In genomic region chr6:36752886-36753506, GRCh38 we compare ENCODE assay signal across 11 cellular contexts. TPM values are rescaled to one million over a fixed set of nuclear protein-coding genes. Genes with fewer than 3 reads are reported as not detected.
DNase-seq lines count a peak whose midpoint lies in the region; ATAC-seq and TF ChIP-seq lines count a peak whose summit lies in the region.
"Had no signal": no experiment of that assay in that cellular context is flagged by ENCODE, and none has a peak within 500 bp of the region (broad histone marks: within the 10 kb centered on the region; RNA-seq: fewer than 3 reads in every experiment).

No MANE protein-coding gene starts in this region.

- no peaks in the 10 kb centered on the region for H3K27me3 Mint-ChIP-seq in activated naive CD8-positive, alpha-beta T cell treated with anti-CD3 and anti-CD28 coated beads, Interleukin-2, amount 50 U/mL, for 24 hours
- H3K27me3 Mint-ChIP-seq in stimulated activated naive CD8-positive, alpha-beta T cell treated with anti-CD3 and anti-CD28 coated beads, Interleukin-15, amount 100 ng/mL, for 72 hours: no peaks in the 10 kb centered on the region
- no peaks in the 10 kb centered on the region for H3K27me3 Mint-ChIP-seq in chondrocyte (ENCODE audit: low read depth)

- in situ Hi-C loops in ACHN (cut with HindIII; ENCODE audit: low pct_ligation_motif_present, low pct_unique_long_range_greater_than_20kb, low sequenced_read_pairs): no loop called here

- no peak for TF ChIP-seq RAD21 in Ishikawa (IDR thresholded peaks at IDR 0.05; ENCODE audit: low read depth)

- H3K27ac Mint-ChIP-seq in activated naive CD4-positive, alpha-beta T cell treated with anti-CD3 and anti-CD28 coated beads, Interleukin-2, amount 50 U/mL, for 72 hours: peak overlapping the region in 1 of 2 donors; percentile 96
- peak overlapping the region; percentile 47 for H3K27ac Mint-ChIP-seq in activated naive CD8-positive, alpha-beta T cell treated with anti-CD3 and anti-CD28 coated beads, Interleukin-2, amount 50 U/mL, for 24 hours
- peak overlapping the region; percentile 93 to 94 for H3K27ac Mint-ChIP-seq in stimulated activated naive CD8-positive, alpha-beta T cell treated with anti-CD3 and anti-CD28 coated beads, Interleukin-15, amount 100 ng/mL, for 72 hours
- no peak overlapping the region for H3K27ac Mint-ChIP-seq in chondrocyte (ENCODE audit: unreplicated experiment)

- peaks cover 3 to 4% of the 10 kb centered on the region in 2 donors for H3K9me3 Mint-ChIP-seq in activated naive CD4-positive, alpha-beta T cell treated with anti-CD3 and anti-CD28 coated beads, Interleukin-2, amount 50 U/mL, for 72 hours
- peaks cover 4% of the 10 kb centered on the region for H3K9me3 Mint-ChIP-seq in activated naive CD8-positive, alpha-beta T cell treated with anti-CD3 and anti-CD28 coated beads, Interleukin-2, amount 50 U/mL, for 24 hours
- peaks cover 0 to 16% of the 10 kb centered on the region in 2 donors for H3K9me3 Mint-ChIP-seq in stimulated activated naive CD8-positive, alpha-beta T cell treated with anti-CD3 and anti-CD28 coated beads, Interleukin-15, amount 100 ng/mL, for 72 hours
- H3K9me3 Mint-ChIP-seq in chondrocyte (ENCODE audit: low read depth): peaks cover 11% of the 10 kb centered on the region

- peak; percentile 1 to 8 for ATAC-seq in activated naive CD4-positive, alpha-beta T cell treated with anti-CD3 and anti-CD28 coated beads, Interleukin-2, amount 50 U/mL, for 72 hours
- peak; percentile 14 for ATAC-seq in activated naive CD8-positive, alpha-beta T cell treated with anti-CD3 and anti-CD28 coated beads, Interleukin-2, amount 50 U/mL, for 24 hours
- ATAC-seq in stimulated activated naive CD8-positive, alpha-beta T cell treated with anti-CD3 and anti-CD28 coated beads, Interleukin-15, amount 100 ng/mL, for 72 hours: peak; percentile 33
- ATAC-seq: body of pancreas had no signal

- peaks cover 5 to 13% of the 10 kb centered on the region in 2 donors for H3K36me3 Mint-ChIP-seq in activated naive CD4-positive, alpha-beta T cell treated with anti-CD3 and anti-CD28 coated beads, Interleukin-2, amount 50 U/mL, for 72 hours
- peaks cover 1% of the 10 kb centered on the region for H3K36me3 Mint-ChIP-seq in activated naive CD8-positive, alpha-beta T cell treated with anti-CD3 and anti-CD28 coated beads, Interleukin-2, amount 50 U/mL, for 24 hours (ENCODE audit: low read depth)
- H3K36me3 Mint-ChIP-seq in chondrocyte (ENCODE audit: low read depth): no peaks in the 10 kb centered on the region

- TF ChIP-seq CTCF in chondrocyte (IDR thresholded peaks at IDR 0.05): no peak

- no peak overlapping the region for H3K4me3 Mint-ChIP-seq in activated naive CD8-positive, alpha-beta T cell treated with anti-CD3 and anti-CD28 coated beads, Interleukin-2, amount 50 U/mL, for 24 hours
- H3K4me3 Mint-ChIP-seq in stimulated activated naive CD8-positive, alpha-beta T cell treated with anti-CD3 and anti-CD28 coated beads, Interleukin-15, amount 100 ng/mL, for 72 hours: peak overlapping the region; percentile 50 to 61
- no peak overlapping the region for H3K4me3 Mint-ChIP-seq in chondrocyte (ENCODE audit: unreplicated experiment)

- H3K4me1 Mint-ChIP-seq in activated naive CD8-positive, alpha-beta T cell treated with anti-CD3 and anti-CD28 coated beads, Interleukin-2, amount 50 U/mL, for 24 hours: peaks cover 64% of the 10 kb centered on the region
- peaks cover 63% of the 10 kb centered on the region for H3K4me1 Mint-ChIP-seq in stimulated activated naive CD8-positive, alpha-beta T cell treated with anti-CD3 and anti-CD28 coated beads, Interleukin-15, amount 100 ng/mL, for 72 hours
- no peaks in the 10 kb centered on the region for H3K4me1 Mint-ChIP-seq in chondrocyte (ENCODE audit: low read depth)

- TF ChIP-seq EP300 in Ishikawa (IDR thresholded peaks at IDR 0.05; ENCODE audit: borderline replicate concordance): peak; percentile 43; the same call in 1 of the 2 replicates

- DNase-seq in activated naive CD4-positive, alpha-beta T cell treated with anti-CD3 and anti-CD28 coated beads, Interleukin-2, amount 50 U/mL, for 72 hours (ENCODE audit: low spot score in 2 of 2): no peak
- no peak for DNase-seq in activated naive CD4-positive, alpha-beta T cell treated with Interleukin-2 at 50 U/mL for 16 hours
- peak; percentile 22 for DNase-seq in activated naive CD8-positive, alpha-beta T cell treated with anti-CD3 and anti-CD28 coated beads, Interleukin-2, amount 50 U/mL, for 24 hours
- peak in 1 of 2 donors; percentile 20 for DNase-seq in stimulated activated naive CD8-positive, alpha-beta T cell treated with anti-CD3 and anti-CD28 coated beads, Interleukin-15, amount 100 ng/mL, for 72 hours
- DNase-seq in cerebellum (ENCODE audit: low spot score): no peak
- DNase-seq in ACHN: no peak
- no peak for DNase-seq in chondrocyte (ENCODE audit: low spot score)
- DNase-seq: MG63, sigmoid colon had no signal

TF ChIP-seq in Ishikawa, 13 proteins besides CTCF, POLR2A, EP300 and RAD21:
- TF ChIP-seq NFIC (IDR thresholded peaks at IDR 0.05) (peak; percentile 40; the same call in 1 of the 2 replicates), CEBPB (IDR thresholded peaks at IDR 0.05) (0 out of 2 replicates have a peak, but pooled peaks have one; percentile 26), TEAD4 (IDR thresholded peaks at IDR 0.05) (0 out of 2 replicates have a peak, but pooled peaks have one; percentile 8), USF1 (IDR thresholded peaks at IDR 0.05) (no peak), REST (IDR thresholded peaks at IDR 0.05; ENCODE audit: low read depth) (no peak), TCF12 (IDR thresholded peaks at IDR 0.05; ENCODE audit: low read depth) (peak; percentile 51; the same call in 1 of the 2 replicates), YY1 (IDR thresholded peaks at IDR 0.05; ENCODE audit: low read depth) (no peak)

RNA-seq across cellular contexts. Expression of gene RAB44, which starts 55.4 kb away (rescaled TPM):
- total RNA-seq in activated naive CD4-positive, alpha-beta T cell treated with anti-CD3 and anti-CD28 coated beads, Interleukin-2, amount 50 U/mL, for 72 hours: under 1 TPM; 0.07 to 0.12 TPM
- not detected for total RNA-seq in cerebellum
- not detected in 3 replicates for total RNA-seq in chondrocyte

Comparison
In these comparisons a context has a peak if more than half of its experiments do, and no peak if none do; other contexts are left out.
1. H3K4me3 Mint-ChIP-seq: peak in stimulated activated naive CD8-positive, alpha-beta T cell treated with anti-CD3 and anti-CD28 coated beads, Interleukin-15, amount 100 ng/mL, for 72 hours (2 of 2); none in activated naive CD8-positive, alpha-beta T cell treated with anti-CD3 and anti-CD28 coated beads, Interleukin-2, amount 50 U/mL, for 24 hours (single experiment) and chondrocyte (single experiment).
2. Peak in every context shown above with its lines, with median percentiles within 50 percentile points of each other: ATAC-seq.